Comparison of ENCODE assay signal across 34 cellular contexts in genomic region chr2:120524174-120524573, GRCh38.
"Had no signal": no experiment of that assay in that cellular context is flagged by ENCODE, and none has a peak within 500 bp of the region (broad histone marks: within the 10 kb centered on the region; RNA-seq: fewer than 3 reads in every experiment).

No MANE protein-coding gene starts in this region.

- H3K27ac ChIP-seq: ascending aorta, VCaP had no signal

- ATAC-seq: activated CD8-positive, alpha-beta memory T cell treated with anti-CD3 and anti-CD28 coated beads, Interleukin-2, amount 10 ng/mL, durations not matched to agents 7 days and 5 days; activated CD8-positive, alpha-beta T cell treated with anti-CD3 and anti-CD28 coated beads, Interleukin-2, amount 10 ng/mL, durations not matched to agents 7 days and 5 days; activated naive CD8-positive, alpha-beta T cell treated with anti-CD3 and anti-CD28 coated beads, Interleukin-2, amount 50 U/mL, for 24 hours had no signal

- H3K27ac Mint-ChIP-seq: activated B cell treated with CpG ODN at 0.5 μM for 24 hours; activated CD4-positive, alpha-beta memory T cell treated with anti-CD3 and anti-CD28 coated beads, Interleukin-2, amount 10 ng/mL, durations not matched to agents 7 days and 5 days; activated CD4-positive, alpha-beta T cell treated with anti-CD3 and anti-CD28 coated beads, Interleukin-2, amount 10 ng/mL, durations not matched to agents 24 days and 14 days; activated CD8-positive, alpha-beta memory T cell treated with anti-CD3 and anti-CD28 coated beads, Interleukin-2, amount 10 ng/mL, durations not matched to agents 7 days and 5 days; activated CD8-positive, alpha-beta T cell treated with anti-CD3 and anti-CD28 coated beads, Interleukin-2, amount 10 ng/mL, durations not matched to agents 7 days and 5 days; activated naive CD4-positive, alpha-beta T cell treated with anti-CD3 and anti-CD28 coated beads, Interleukin-2, amount 10 ng/mL, durations not matched to agents 7 days and 5 days; activated naive CD4-positive, alpha-beta T cell treated with anti-CD3 and anti-CD28 coated beads, Interleukin-2, amount 50 U/mL, for 24 hours; activated naive CD8-positive, alpha-beta T cell; activated naive CD8-positive, alpha-beta T cell treated with anti-CD3 and anti-CD28 coated beads, Interleukin-2, amount 10 ng/mL, durations not matched to agents 7 days and 5 days; activated naive CD8-positive, alpha-beta T cell treated with anti-CD3 and anti-CD28 coated beads, Interleukin-2, amount 50 U/mL, for 24 hours; activated T-cell treated with anti-CD3 and anti-CD28 coated beads, Interleukin-2, amount 50 U/mL, for 24 hours; activated T-helper 2 cell treated with anti-CD3 and anti-CD28 coated beads, Interferon-gamma antibody, Interleukin-2, Interleukin-4, amounts not matched to agents 10 μg/mL and 5 μg/mL and 100 μg/mL, durations not matched to agents 14 hours and 24 hours and 36 hours; T-helper 1 cell treated with Interleukin-12 subunit alpha and Interleukin-12 subunit beta and Interleukin-4 antibody, amounts not matched to agents 30 μg/mL and 1 μg/mL, for 36 hours; T-helper 2 cell treated with Interferon-gamma antibody and Interleukin-4, amounts not matched to agents 5 μg/mL and 100 μg/mL, for 36 hours had no signal

- DNase-seq: activated B cell treated with CpG ODN at 0.5 μM for 24 hours; activated CD4-positive, alpha-beta memory T cell treated with anti-CD3 and anti-CD28 coated beads, Interleukin-2, amount 10 ng/mL, durations not matched to agents 7 days and 5 days; activated CD4-positive, alpha-beta T cell treated with anti-CD3 and anti-CD28 coated beads for 4 hours; activated CD4-positive, alpha-beta T cell treated with anti-CD3 and anti-CD28 coated beads, Interleukin-2, amount 10 ng/mL, durations not matched to agents 24 days and 14 days; activated CD4-positive, alpha-beta T cell treated with anti-CD3 and anti-CD28 coated beads, Interleukin-2, amount 50 U/mL, for 1 hour; activated CD4-positive, alpha-beta T cell treated with anti-CD3 and anti-CD28 coated beads, Interleukin-2, amount 50 U/mL, for 48 hours; activated CD4-positive, CD25-positive, alpha-beta regulatory T cell treated with anti-CD3 and anti-CD28 coated beads, Interleukin-2, amount 50 U/mL, for 72 hours; activated CD8-positive, alpha-beta memory T cell treated with anti-CD3 and anti-CD28 coated beads for 24 hours; activated CD8-positive, alpha-beta memory T cell treated with anti-CD3 and anti-CD28 coated beads, Interleukin-2, amount 10 ng/mL, durations not matched to agents 7 days and 5 days; activated CD8-positive, alpha-beta memory T cell treated with anti-CD3 and anti-CD28 coated beads, Interleukin-2, amount 50 U/mL, for 48 hours; activated CD8-positive, alpha-beta T cell treated with anti-CD3 and anti-CD28 coated beads, Interleukin-2, amount 10 ng/mL, durations not matched to agents 7 days and 5 days; activated effector memory CD4-positive, alpha-beta T cell treated with Interleukin-2 at 50 U/mL for 16 hours; activated gamma-delta T cell; activated naive CD4-positive, alpha-beta T cell treated with anti-CD3 and anti-CD28 coated beads, Interleukin-2, amount 10 ng/mL, durations not matched to agents 7 days and 5 days; activated naive CD4-positive, alpha-beta T cell treated with Interleukin-2 at 50 U/mL for 16 hours; activated naive CD8-positive, alpha-beta T cell treated with anti-CD3 and anti-CD28 coated beads, Interleukin-2, amount 10 ng/mL, durations not matched to agents 7 days and 5 days; activated naive CD8-positive, alpha-beta T cell treated with anti-CD3 and anti-CD28 coated beads, Interleukin-2, amount 50 U/mL, for 24 hours; activated T-cell treated with anti-CD3 and anti-CD28 coated beads, Interleukin-2, amount 50 U/mL, for 24 hours; activated T-cell treated with anti-CD3 and anti-CD28 coated beads, Interleukin-2, amount 50 U/mL, for 48 hours; amygdala; anterior cingulate cortex; central memory CD4-positive, alpha-beta T cell; T-helper 1 cell; T-helper 2 cell; T-helper 9 cell had no signal

- H3K36me3 Mint-ChIP-seq: activated CD8-positive, alpha-beta memory T cell treated with anti-CD3 and anti-CD28 coated beads, Interleukin-2, amount 10 ng/mL, durations not matched to agents 7 days and 5 days; activated naive CD4-positive, alpha-beta T cell treated with anti-CD3 and anti-CD28 coated beads, Interleukin-2, amount 10 ng/mL, durations not matched to agents 7 days and 5 days; activated naive CD4-positive, alpha-beta T cell treated with anti-CD3 and anti-CD28 coated beads, Interleukin-2, amount 50 U/mL, for 24 hours; activated naive CD8-positive, alpha-beta T cell; activated naive CD8-positive, alpha-beta T cell treated with anti-CD3 and anti-CD28 coated beads, Interleukin-2, amount 10 ng/mL, durations not matched to agents 7 days and 5 days; brain had no signal

- H3K27me3 ChIP-seq: ascending aorta had no signal

- H3K9me3 ChIP-seq: ascending aorta had no signal

- FAIRE-seq: TTC549 had no signal

- H3K4me3 ChIP-seq: ascending aorta had no signal

- H3K9me3 Mint-ChIP-seq: activated B cell treated with CpG ODN at 0.5 μM for 24 hours; activated CD4-positive, alpha-beta memory T cell treated with anti-CD3 and anti-CD28 coated beads, Interleukin-2, amount 10 ng/mL, durations not matched to agents 7 days and 5 days; activated CD4-positive, alpha-beta T cell treated with anti-CD3 and anti-CD28 coated beads, Interleukin-2, amount 10 ng/mL, durations not matched to agents 24 days and 14 days; activated naive CD4-positive, alpha-beta T cell treated with anti-CD3 and anti-CD28 coated beads, Interleukin-2, amount 10 ng/mL, durations not matched to agents 7 days and 5 days; activated naive CD4-positive, alpha-beta T cell treated with anti-CD3 and anti-CD28 coated beads, Interleukin-2, amount 50 U/mL, for 24 hours; activated naive CD8-positive, alpha-beta T cell treated with anti-CD3 and anti-CD28 coated beads, Interleukin-2, amount 10 ng/mL, durations not matched to agents 7 days and 5 days; activated naive CD8-positive, alpha-beta T cell treated with anti-CD3 and anti-CD28 coated beads, Interleukin-2, amount 50 U/mL, for 24 hours; activated T-cell treated with anti-CD3 and anti-CD28 coated beads, Interleukin-2, amount 50 U/mL, for 24 hours; activated T-helper 2 cell treated with anti-CD3 and anti-CD28 coated beads, Interferon-gamma antibody, Interleukin-2, Interleukin-4, amounts not matched to agents 10 μg/mL and 5 μg/mL and 100 μg/mL, durations not matched to agents 14 hours and 24 hours and 36 hours; T-helper 1 cell treated with Interleukin-12 subunit alpha and Interleukin-12 subunit beta and Interleukin-4 antibody, amounts not matched to agents 30 μg/mL and 1 μg/mL, for 36 hours; T-helper 2 cell treated with Interferon-gamma antibody and Interleukin-4, amounts not matched to agents 5 μg/mL and 100 μg/mL, for 36 hours had no signal

- H3K36me3 ChIP-seq: ascending aorta had no signal

- H3K4me1 Mint-ChIP-seq: activated B cell treated with CpG ODN at 0.5 μM for 24 hours; activated CD4-positive, alpha-beta memory T cell treated with anti-CD3 and anti-CD28 coated beads, Interleukin-2, amount 10 ng/mL, durations not matched to agents 7 days and 5 days; activated CD4-positive, alpha-beta T cell treated with anti-CD3 and anti-CD28 coated beads, Interleukin-2, amount 10 ng/mL, durations not matched to agents 24 days and 14 days; activated CD8-positive, alpha-beta memory T cell treated with anti-CD3 and anti-CD28 coated beads, Interleukin-2, amount 10 ng/mL, durations not matched to agents 7 days and 5 days; activated naive CD4-positive, alpha-beta T cell treated with anti-CD3 and anti-CD28 coated beads, Interleukin-2, amount 10 ng/mL, durations not matched to agents 7 days and 5 days; activated naive CD4-positive, alpha-beta T cell treated with anti-CD3 and anti-CD28 coated beads, Interleukin-2, amount 50 U/mL, for 24 hours; activated naive CD8-positive, alpha-beta T cell treated with anti-CD3 and anti-CD28 coated beads, Interleukin-2, amount 50 U/mL, for 24 hours had no signal

- H3K4me1 ChIP-seq: ascending aorta had no signal

- H3K4me3 Mint-ChIP-seq: activated B cell treated with CpG ODN at 0.5 μM for 24 hours; activated CD4-positive, alpha-beta memory T cell treated with anti-CD3 and anti-CD28 coated beads, Interleukin-2, amount 10 ng/mL, durations not matched to agents 7 days and 5 days; activated CD4-positive, alpha-beta T cell treated with anti-CD3 and anti-CD28 coated beads, Interleukin-2, amount 10 ng/mL, durations not matched to agents 24 days and 14 days; activated CD8-positive, alpha-beta memory T cell treated with anti-CD3 and anti-CD28 coated beads, Interleukin-2, amount 10 ng/mL, durations not matched to agents 7 days and 5 days; activated CD8-positive, alpha-beta T cell treated with anti-CD3 and anti-CD28 coated beads, Interleukin-2, amount 10 ng/mL, durations not matched to agents 7 days and 5 days; activated naive CD4-positive, alpha-beta T cell treated with anti-CD3 and anti-CD28 coated beads, Interleukin-2, amount 10 ng/mL, durations not matched to agents 7 days and 5 days; activated naive CD4-positive, alpha-beta T cell treated with anti-CD3 and anti-CD28 coated beads, Interleukin-2, amount 50 U/mL, for 24 hours; activated naive CD8-positive, alpha-beta T cell; activated naive CD8-positive, alpha-beta T cell treated with anti-CD3 and anti-CD28 coated beads, Interleukin-2, amount 10 ng/mL, durations not matched to agents 7 days and 5 days; activated naive CD8-positive, alpha-beta T cell treated with anti-CD3 and anti-CD28 coated beads, Interleukin-2, amount 50 U/mL, for 24 hours; activated T-cell treated with anti-CD3 and anti-CD28 coated beads, Interleukin-2, amount 50 U/mL, for 24 hours; brain; T-helper 1 cell treated with Interleukin-12 subunit alpha and Interleukin-12 subunit beta and Interleukin-4 antibody, amounts not matched to agents 30 μg/mL and 1 μg/mL, for 36 hours; T-helper 2 cell treated with Interferon-gamma antibody and Interleukin-4, amounts not matched to agents 5 μg/mL and 100 μg/mL, for 36 hours had no signal
